16 cellular contexts compared by ENCODE assay signal in the genomic region with DNA sequence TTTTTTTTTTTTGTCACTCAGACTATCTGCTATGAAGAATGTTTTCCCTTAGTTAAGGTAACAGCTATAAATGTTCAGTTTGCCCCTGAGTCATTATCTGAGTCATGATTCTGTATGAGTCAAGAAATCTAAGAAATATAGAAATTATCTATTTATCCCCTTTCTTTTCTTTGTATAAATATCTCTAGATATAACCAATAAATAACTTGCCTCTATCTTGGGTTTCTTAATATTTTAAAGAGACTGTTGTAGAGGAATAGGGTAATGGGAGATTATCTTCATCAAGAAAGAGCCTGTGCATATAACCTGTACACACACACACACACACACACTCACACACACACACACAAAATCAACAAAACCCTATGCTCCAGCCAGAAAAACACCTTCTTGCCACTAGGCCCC.
DNase-seq lines count a peak whose midpoint lies in the region; ATAC-seq, FAIRE-seq and TF ChIP-seq lines count a peak whose summit lies in the region.
"Had no signal": no experiment of that assay in that cellular context is flagged by ENCODE, and none has a peak within 500 bp of the region (broad histone marks: within the 10 kb centered on the region; RNA-seq: fewer than 3 reads in every experiment).

No MANE protein-coding gene starts in this region.

- H3K36me3 ChIP-seq in testis (ENCODE audit: low read depth, missing control alignments): no peaks in the 10 kb centered on the region
- H3K36me3 ChIP-seq: MG63 had no signal

- intact Hi-C loops in testis (cut with DNase I; ENCODE audit: low total_unique reads): no loop called here

- no peaks in the 10 kb centered on the region for H3K36me3 Mint-ChIP-seq in activated T-helper 17 cell treated with anti-CD3 and anti-CD28 coated beads, Interleukin-2, amount 50 U/mL, for 72 hours (ENCODE audit: low read depth)
- H3K36me3 Mint-ChIP-seq: CD8-positive, alpha-beta T cell had no signal

- H3K27ac ChIP-seq in testis: no peak overlapping the region
- H3K27ac ChIP-seq: skin epidermis had no signal

- TF ChIP-seq CTCF in HFF-Myc (IDR thresholded peaks at IDR 0.05; ENCODE audit: low read depth, low read length, missing control alignments) (no peak), fibroblast of villous mesenchyme (IDR thresholded peaks at IDR 0.05; ENCODE audit: insufficient read depth, low read depth, low read length) (no peak), testis (IDR thresholded peaks at IDR 0.05) (no peak)

- no peaks in the 10 kb centered on the region for H3K27me3 Mint-ChIP-seq in activated T-helper 17 cell treated with anti-CD3 and anti-CD28 coated beads, Interleukin-2, amount 50 U/mL, for 72 hours

- peaks cover 8% of the 10 kb centered on the region for H3K4me1 Mint-ChIP-seq in activated T-helper 17 cell treated with anti-CD3 and anti-CD28 coated beads, Interleukin-2, amount 50 U/mL, for 72 hours
- H3K4me1 Mint-ChIP-seq: nephron had no signal

- no peak for TF ChIP-seq POLR2A in testis (IDR thresholded peaks at IDR 0.05)

- H3K27me3 ChIP-seq in testis: no peaks in the 10 kb centered on the region
- H3K27me3 ChIP-seq: MG63 had no signal

- FAIRE-seq in frontal cortex (lab: Jason Lieb, UNC): no peak

- DNase-seq in AG20443 (ENCODE audit: low spot score) (peak; percentile 28), HFF-Myc (ENCODE audit: extremely low read depth, low read depth) (peak; percentile 33), fibroblast of villous mesenchyme (ENCODE audit: low read depth) (peak; percentile 56), testis (no peak), KG1 (lab: John Stamatoyannopoulos, UW) (no peak), frontal cortex (ENCODE audit: low spot score in 2 of 2) (no peak)
- DNase-seq: activated CD4-positive, alpha-beta T cell treated with anti-CD3 and anti-CD28 coated beads, Interleukin-2, amount 50 U/mL, for 4 hours; amygdala; CD8-positive, alpha-beta T cell; H7; NCI-H524 had no signal

- H3K4me3 Mint-ChIP-seq in activated T-helper 17 cell treated with anti-CD3 and anti-CD28 coated beads, Interleukin-2, amount 50 U/mL, for 72 hours: peak overlapping the region; percentile 38
- H3K4me3 Mint-ChIP-seq: CD8-positive, alpha-beta T cell; nephron had no signal

- peak overlapping the region; percentile 95 for H3K27ac Mint-ChIP-seq in activated T-helper 17 cell treated with anti-CD3 and anti-CD28 coated beads, Interleukin-2, amount 50 U/mL, for 72 hours
- H3K27ac Mint-ChIP-seq: CD8-positive, alpha-beta T cell; nephron had no signal

- no peaks in the 10 kb centered on the region for H3K9me3 ChIP-seq in testis

- no peaks in the 10 kb centered on the region for H3K4me1 ChIP-seq in testis

- peaks cover 11% of the 10 kb centered on the region for H3K9me3 Mint-ChIP-seq in activated T-helper 17 cell treated with anti-CD3 and anti-CD28 coated beads, Interleukin-2, amount 50 U/mL, for 72 hours
- H3K9me3 Mint-ChIP-seq: nephron had no signal

- peak; percentile 76 for ATAC-seq in activated T-helper 17 cell treated with anti-CD3 and anti-CD28 coated beads, Interleukin-2, amount 50 U/mL, for 72 hours (replicated peaks)
- ATAC-seq in GM21360 (IDR thresholded peaks at IDR 0.05; ENCODE audit: unreplicated experiment): no peak

- H3K4me3 ChIP-seq in HFF-Myc (replicated peaks; ENCODE audit: low read depth, low read length) (no peak overlapping the region), fibroblast of villous mesenchyme (ENCODE audit: low read depth, low read length) (no peak overlapping the region), testis (no peak overlapping the region)
- H3K4me3 ChIP-seq: MG63, skin epidermis had no signal

Comparison
In these comparisons a context has a peak if more than half of its experiments do, and no peak if none do; other contexts are left out.
1. DNase-seq: peak in AG20443 (single experiment), HFF-Myc (single experiment) and fibroblast of villous mesenchyme (single experiment); none in testis (single experiment), KG1 (single experiment) and frontal cortex (0 of 2).